Comparison of ENCODE assay signal across 11 cellular contexts in the genomic region with DNA sequence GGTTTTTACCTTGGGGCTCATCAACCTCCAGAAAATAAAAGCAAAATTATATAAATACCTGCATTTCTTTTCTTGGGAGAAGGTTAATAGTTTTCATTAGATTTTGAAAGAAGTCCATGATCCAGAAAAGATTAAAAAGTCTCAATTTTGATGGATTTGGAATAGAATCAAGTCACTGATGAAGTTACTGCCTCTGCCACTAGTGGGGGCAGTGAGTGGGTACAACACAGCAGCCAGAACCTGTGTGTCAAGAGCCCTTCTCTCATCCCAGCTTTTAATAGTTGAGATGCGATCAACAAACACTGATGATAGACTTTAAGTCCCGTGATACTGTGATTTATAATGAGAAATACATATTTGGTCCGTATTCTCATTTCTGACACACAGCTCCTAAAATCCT.
A peak's percentile ranks its signal among the peaks of the same experiment; 100 is the strongest.
DNase-seq lines count a peak whose midpoint lies in the region; ATAC-seq and TF ChIP-seq lines count a peak whose summit lies in the region.
"Had no signal": no experiment of that assay in that cellular context is flagged by ENCODE, and none has a peak within 500 bp of the region (broad histone marks: within the 10 kb centered on the region; RNA-seq: fewer than 3 reads in every experiment).

No MANE protein-coding gene starts in this region.

- ATAC-seq in GM18870 (IDR thresholded peaks at IDR 0.05; ENCODE audit: unreplicated experiment) (no peak), sciatic nerve (no peak)

- H3F3A ChIP-seq in PC-9 (ENCODE audit: insufficient read depth, low read depth): no peaks in the 10 kb centered on the region

- H3K9me2 ChIP-seq in PC-9 (ENCODE audit: insufficient read depth): no peaks in the 10 kb centered on the region

- no peaks in the 10 kb centered on the region for H3K4me1 ChIP-seq in PC-9 (replicated peaks; ENCODE audit: insufficient read depth)

- no peak overlapping the region for H2AFZ ChIP-seq in PC-9

- DNase-seq in AML-193 (lab: John Stamatoyannopoulos, UW): peak; percentile 4 to 15
- no peak for DNase-seq in PC-9
- DNase-seq in foreskin fibroblast: no peak
- no peak for DNase-seq in dedifferentiated amniotic fluid mesenchymal stem cell (ENCODE audit: extremely low spot score)
- no peak for DNase-seq in sciatic nerve (ENCODE audit: low spot score)
- no peak for DNase-seq in NCI-H1105 (lab: John Stamatoyannopoulos, UW)
- DNase-seq: DMS79, hypothalamus, right cardiac atrium had no signal

- no peaks in the 10 kb centered on the region for H3K9me3 ChIP-seq in PC-9 (ENCODE audit: insufficient read depth, low read depth)

- H4K20me1 ChIP-seq in PC-9 (ENCODE audit: insufficient read depth): no peaks in the 10 kb centered on the region

- H3K27ac ChIP-seq in PC-9: no peak overlapping the region

- no peaks in the 10 kb centered on the region for H3K79me2 ChIP-seq in PC-9 (ENCODE audit: low read depth)

- no TSS peak for BruUV-seq in PC-9 (replicated peaks; lab: Mats Ljungman, UMichigan)

- no peaks in the 10 kb centered on the region for H3K36me3 ChIP-seq in PC-9 (ENCODE audit: low read depth)

- POLR2A ChIA-PET in PC-9 (lab: Charles Lee; ENCODE audit: unreplicated experiment): no interaction called here

- H3K4me2 ChIP-seq in PC-9: no peak overlapping the region

- intact Hi-C loops in PC-9 (cut with micrococcal nuclease; ENCODE audit: unreplicated experiment): no loop called here
- intact Hi-C loops in sciatic nerve (cut with DNase I): no loop called here

- H3K4me3 ChIP-seq in GM12875 (ENCODE audit: low read depth, low read length) (no peak overlapping the region), PC-9 (no peak overlapping the region), foreskin fibroblast (ENCODE audit: low read depth in 1 of 2, low read length in 2 of 2) (no peak overlapping the region)

- no peaks in the 10 kb centered on the region for H3K27me3 ChIP-seq in PC-9 (ENCODE audit: insufficient read depth, low read depth)

- TF ChIP-seq CTCF in GM12875 (IDR thresholded peaks at IDR 0.05; ENCODE audit: borderline replicate concordance, insufficient read depth, low read depth, low read length): peak; percentile 48; the same call in 1 of the 2 replicates
- peak; percentile 30; the same call in 1 of the 2 replicates for TF ChIP-seq CTCF in PC-9 (conservative IDR thresholded peaks at IDR 0.05)
- TF ChIP-seq CTCF in foreskin fibroblast (IDR thresholded peaks at IDR 0.05; ENCODE audit: low read depth, low read length): peak; percentile 12

- CTCF ChIA-PET in PC-9 (lab: Charles Lee): no interaction called here

Comparison
In these comparisons a context has a peak if more than half of its experiments do, and no peak if none do; other contexts are left out.
1. DNase-seq: peak in AML-193 (2 of 2); none in PC-9 (0 of 2), foreskin fibroblast (0 of 2), dedifferentiated amniotic fluid mesenchymal stem cell (single experiment), sciatic nerve (single experiment) and NCI-H1105 (single experiment).
2. Peak in every context shown above with its lines, with median percentiles within 50 percentile points of each other: CTCF ChIP-seq.